ENCODE assay signal across 1 cellular context in the genomic region with DNA sequence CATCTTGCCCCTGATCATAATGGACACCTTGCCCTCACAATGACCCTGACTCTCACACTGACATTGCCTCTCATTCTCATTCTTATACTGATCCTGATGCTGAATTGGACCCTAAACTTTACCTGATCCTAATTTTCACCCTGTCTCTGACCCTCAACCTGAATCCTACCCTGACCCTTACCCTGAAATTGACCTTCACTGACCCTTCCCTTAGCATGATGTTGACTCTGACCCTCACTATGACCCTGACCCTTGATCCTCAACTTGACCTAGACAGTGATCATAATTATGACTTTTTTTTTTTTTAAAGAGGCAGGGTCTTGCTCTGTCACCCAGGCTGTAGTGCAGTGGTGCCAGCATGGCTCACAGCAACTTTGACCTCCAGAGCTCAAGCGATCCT.
TF ChIP-seq lines count a peak whose summit lies in the region.

No MANE protein-coding gene starts in this region.

TF ChIP-seq in HepG2, 621 proteins besides CTCF, POLR2A, EP300 and RAD21:
- TF ChIP-seq ZNF256 (CRISPR knock-in tag; conservative IDR thresholded peaks at IDR 0.05) (no peak), TCF7L2 (IDR thresholded peaks at IDR 0.05; ENCODE audit: low read depth, low read length) (no peak), RARA (CRISPR knock-in tag; IDR thresholded peaks at IDR 0.05) (peak; percentile 68), NR2C2 (CRISPR knock-in tag; IDR thresholded peaks at IDR 0.05; ENCODE audit: borderline replicate concordance) (no peak), HOXA5 (CRISPR knock-in tag; IDR thresholded peaks at IDR 0.05) (no peak), NR2F1 (CRISPR knock-in tag; IDR thresholded peaks at IDR 0.05) (peak in 1 of 2 experiments; percentile 38; a peak in 1 of 4 replicates), NCOR1 (IDR thresholded peaks at IDR 0.05; ENCODE audit: borderline replicate concordance, low read length) (peak; percentile 36; the same call in 1 of the 2 replicates), CHD2 (IDR thresholded peaks at IDR 0.05; ENCODE audit: low read depth, low read length) (no peak), IKZF4 (CRISPR knock-in tag; IDR thresholded peaks at IDR 0.05; ENCODE audit: borderline replicate concordance, low read depth, not compliant biosample characterization) (no peak), FOXC1 (CRISPR knock-in tag; IDR thresholded peaks at IDR 0.05; ENCODE audit: borderline replicate concordance) (no peak), ZNF816 (CRISPR knock-in tag; IDR thresholded peaks at IDR 0.05; ENCODE audit: borderline replicate concordance) (no peak), GFI1 (CRISPR knock-in tag; IDR thresholded peaks at IDR 0.05; ENCODE audit: borderline replicate concordance) (no peak), SKI (IDR thresholded peaks at IDR 0.05; ENCODE audit: partially characterized antibody) (peak; percentile 70), ZC3H4 (CRISPR knock-in tag; IDR thresholded peaks at IDR 0.05; ENCODE audit: borderline replicate concordance) (no peak)
- TF ChIP-seq, protein P1, sequence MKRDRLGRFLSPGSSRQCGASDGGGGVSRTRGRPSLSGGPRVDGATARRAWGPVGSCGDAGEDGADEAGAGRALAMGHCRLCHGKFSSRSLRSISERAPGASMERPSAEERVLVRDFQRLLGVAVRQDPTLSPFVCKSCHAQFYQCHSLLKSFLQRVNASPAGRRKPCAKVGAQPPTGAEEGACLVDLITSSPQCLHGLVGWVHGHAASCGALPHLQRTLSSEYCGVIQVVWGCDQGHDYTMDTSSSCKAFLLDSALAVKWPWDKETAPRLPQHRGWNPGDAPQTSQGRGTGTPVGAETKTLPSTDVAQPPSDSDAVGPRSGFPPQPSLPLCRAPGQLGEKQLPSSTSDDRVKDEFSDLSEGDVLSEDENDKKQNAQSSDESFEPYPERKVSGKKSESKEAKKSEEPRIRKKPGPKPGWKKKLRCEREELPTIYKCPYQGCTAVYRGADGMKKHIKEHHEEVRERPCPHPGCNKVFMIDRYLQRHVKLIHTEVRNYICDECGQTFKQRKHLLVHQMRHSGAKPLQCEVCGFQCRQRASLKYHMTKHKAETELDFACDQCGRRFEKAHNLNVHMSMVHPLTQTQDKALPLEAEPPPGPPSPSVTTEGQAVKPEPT (CRISPR knock-in tag; IDR thresholded peaks at IDR 0.05; ENCODE audit: low read depth): no peak
- TF ChIP-seq, protein P2, sequence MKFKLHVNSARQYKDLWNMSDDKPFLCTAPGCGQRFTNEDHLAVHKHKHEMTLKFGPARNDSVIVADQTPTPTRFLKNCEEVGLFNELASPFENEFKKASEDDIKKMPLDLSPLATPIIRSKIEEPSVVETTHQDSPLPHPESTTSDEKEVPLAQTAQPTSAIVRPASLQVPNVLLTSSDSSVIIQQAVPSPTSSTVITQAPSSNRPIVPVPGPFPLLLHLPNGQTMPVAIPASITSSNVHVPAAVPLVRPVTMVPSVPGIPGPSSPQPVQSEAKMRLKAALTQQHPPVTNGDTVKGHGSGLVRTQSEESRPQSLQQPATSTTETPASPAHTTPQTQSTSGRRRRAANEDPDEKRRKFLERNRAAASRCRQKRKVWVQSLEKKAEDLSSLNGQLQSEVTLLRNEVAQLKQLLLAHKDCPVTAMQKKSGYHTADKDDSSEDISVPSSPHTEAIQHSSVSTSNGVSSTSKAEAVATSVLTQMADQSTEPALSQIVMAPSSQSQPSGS (CRISPR knock-in tag; IDR thresholded peaks at IDR 0.05): no peak
